In the genomic region with DNA sequence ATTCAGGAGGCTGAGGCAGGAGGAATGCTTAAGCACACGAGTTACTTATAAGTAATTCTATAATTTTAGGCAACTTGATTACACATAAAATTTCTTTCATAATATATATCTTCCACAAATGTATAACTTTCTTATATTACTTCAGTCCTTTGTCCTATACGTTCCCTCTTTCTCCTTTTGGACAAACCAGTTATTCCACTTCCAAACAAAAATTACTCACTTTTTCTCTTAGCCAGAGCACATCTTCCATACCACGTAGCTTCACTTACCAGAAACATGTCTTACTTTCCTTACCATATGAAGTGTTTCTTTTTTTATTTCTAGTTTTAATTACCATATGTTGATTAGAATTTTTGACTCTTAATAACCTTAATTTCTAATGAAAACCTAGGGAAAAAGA, we compare ENCODE assay signal across 7 cellular contexts.
"Had no signal": no experiment of that assay in that cellular context is flagged by ENCODE, and none has a peak within 500 bp of the region (broad histone marks: within the 10 kb centered on the region; RNA-seq: fewer than 3 reads in every experiment).

No MANE protein-coding gene starts in this region.

- H3K27ac ChIP-seq: HL-60 had no signal

- H3K4me3 Mint-ChIP-seq: HFFc6, IgD-negative memory B cell had no signal

- H3K27ac Mint-ChIP-seq: HFFc6, IgD-negative memory B cell had no signal

- H3K36me3 ChIP-seq: HAP-1 had no signal

- H3K36me3 Mint-ChIP-seq: IgD-negative memory B cell had no signal

- DNase-seq: GOT3, H7, HFFc6 had no signal

- H3K4me1 ChIP-seq: HAP-1 had no signal

- FAIRE-seq: HepG2 had no signal

- H3K4me3 ChIP-seq: HAP-1 had no signal

- H3K4me1 Mint-ChIP-seq: IgD-negative memory B cell had no signal

- H3K9me3 ChIP-seq: HAP-1 had no signal

- ATAC-seq: HepG2 had no signal

- H3K9me3 Mint-ChIP-seq: HFFc6, IgD-negative memory B cell had no signal

- H3K27me3 Mint-ChIP-seq: IgD-negative memory B cell had no signal
